16 cellular contexts compared by ENCODE assay signal in the genomic region with DNA sequence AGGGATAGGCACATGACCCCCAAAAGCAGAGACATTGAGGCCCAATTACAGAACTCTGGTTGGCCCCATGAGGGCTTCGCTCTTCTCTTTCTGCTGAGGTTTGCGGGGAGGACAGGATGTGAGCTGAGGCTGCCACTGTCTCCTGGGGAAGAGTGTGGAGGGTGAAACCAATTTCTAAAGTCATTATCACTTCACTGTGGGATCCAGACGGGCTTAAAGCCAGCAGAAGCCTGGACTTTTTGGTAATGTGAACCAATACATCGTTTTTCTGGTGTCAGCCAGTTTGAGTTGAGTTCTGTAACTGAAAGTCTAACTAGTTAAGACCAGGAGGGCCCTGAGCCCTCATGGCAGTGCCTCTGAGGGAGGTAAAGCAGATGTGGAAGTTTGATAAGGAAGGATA.
"Had no signal": no experiment of that assay in that cellular context is flagged by ENCODE, and none has a peak within 500 bp of the region (broad histone marks: within the 10 kb centered on the region; RNA-seq: fewer than 3 reads in every experiment).

No MANE protein-coding gene starts in this region.

- H3K4me3 ChIP-seq: coronary artery, gastrocnemius medialis, heart right ventricle, mucosa of descending colon, pancreas, stomach had no signal

- H3K36me3 ChIP-seq: gastrocnemius medialis had no signal

- DNase-seq: effector CD4-positive, alpha-beta T cell; gastrocnemius medialis; heart right ventricle; hypothalamus; kidney glomerular epithelial cell; mucosa of descending colon; naive thymus-derived CD8-positive, alpha-beta T cell; pancreas; right cardiac atrium; small intestine; stimulated activated CD4-positive, alpha-beta T cell treated with anti-CD3 and anti-CD28 coated beads, Interleukin-12 subunit alpha, Interleukin-12 subunit beta, amount 100 ng/mL, for 4 hours; stimulated activated naive CD4-positive, alpha-beta T cell; stomach; substantia nigra had no signal

- H3K27ac ChIP-seq: coronary artery, gastrocnemius medialis, heart right ventricle, pancreas, stomach had no signal

- H3K9me3 ChIP-seq: gastrocnemius medialis, heart right ventricle, mucosa of descending colon, pancreas, stomach had no signal

- ATAC-seq: esophagus mucosa; gastrocnemius medialis; heart right ventricle; mucosa of descending colon; naive thymus-derived CD8-positive, alpha-beta T cell; right cardiac atrium had no signal

- H3K4me1 ChIP-seq: gastrocnemius medialis, heart right ventricle, stomach had no signal

- H3K27me3 ChIP-seq: gastrocnemius medialis, heart right ventricle, pancreas, stomach had no signal
